In the genomic region with DNA sequence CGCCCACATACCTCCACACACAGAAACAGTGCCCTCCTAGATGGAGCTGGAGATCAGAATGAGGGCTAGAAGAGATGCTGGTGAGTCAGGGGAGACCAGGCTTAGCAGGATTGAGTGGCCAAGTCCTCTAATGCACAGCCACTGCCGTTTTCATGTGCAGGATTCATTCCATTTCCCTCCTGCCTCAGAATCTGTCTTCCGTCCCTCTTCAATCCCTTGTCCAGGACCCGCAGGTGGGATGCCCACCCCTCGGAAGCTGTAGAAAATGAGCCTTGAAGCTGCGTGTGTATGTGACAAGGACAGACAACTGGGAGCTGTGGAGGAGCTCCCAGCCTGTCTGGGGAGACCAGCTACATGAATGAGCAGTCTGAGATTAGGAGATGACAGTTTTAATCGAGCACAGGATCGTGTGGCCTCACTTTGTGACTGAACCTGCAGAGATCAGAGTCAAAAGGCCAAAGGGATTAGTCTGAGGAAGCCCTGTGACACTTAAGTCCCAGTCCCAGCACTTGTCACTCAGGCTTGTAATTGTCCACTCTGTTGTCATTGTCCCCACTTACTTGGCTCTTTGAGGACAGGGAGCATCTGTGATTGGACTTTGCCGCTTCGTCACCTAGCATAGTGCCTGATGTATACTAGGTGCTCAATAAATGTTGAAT, we compare ENCODE assay signal across 26 cellular contexts. TPM values are rescaled to one million over a fixed set of nuclear protein-coding genes. Genes with fewer than 3 reads are reported as not detected.
"Had no signal": no experiment of that assay in that cellular context is flagged by ENCODE, and none has a peak within 500 bp of the region (broad histone marks: within the 10 kb centered on the region; RNA-seq: fewer than 3 reads in every experiment).

No MANE protein-coding gene starts in this region.

- H3K36me3 Mint-ChIP-seq: naive B cell had no signal

- FAIRE-seq: colon, endothelial cell of umbilical vein, urothelium cell line had no signal

- ATAC-seq: sciatic nerve had no signal

- H3K9me3 ChIP-seq: neutrophil, spleen, stomach had no signal

- H3K27ac ChIP-seq: hepatocyte, neutrophil, spleen, stomach had no signal

- H3K27ac Mint-ChIP-seq: endodermal cell, nephron had no signal

- H3K79me2 ChIP-seq: hepatocyte had no signal

- H3K4me3 Mint-ChIP-seq: naive B cell had no signal

- H2AFZ ChIP-seq: hepatocyte had no signal

- H3K4me2 ChIP-seq: hepatocyte had no signal

- H3K9me3 Mint-ChIP-seq: endodermal cell, naive B cell, nephron had no signal

- H3K36me3 ChIP-seq: neutrophil, spleen, stomach had no signal

- DNase-seq: dermis blood vessel endothelial cell; effector CD4-positive, alpha-beta T cell; endodermal cell; foreskin melanocyte; head of caudate nucleus; kidney glomerular epithelial cell; mesendoderm; naive B cell; spleen; stimulated activated CD4-positive, alpha-beta T cell treated with anti-CD3 and anti-CD28 coated beads, Interleukin-15, amount 100 ng/mL, for 24 hours; stimulated activated CD4-positive, alpha-beta T cell treated with anti-CD3 and anti-CD28 coated beads, Interleukin-1b, Interleukin-23, amount 100 ng/mL, for 48 hours; stimulated activated CD4-positive, alpha-beta T cell treated with anti-CD3 and anti-CD28 coated beads, Interleukin-4, amount 100 ng/mL, for 24 hours; stimulated activated naive CD4-positive, alpha-beta T cell; stomach; substantia nigra; trophoblast cell had no signal

- H3K4me3 ChIP-seq: hepatocyte, spleen, stomach had no signal

RNA-seq across cellular contexts. Expression of gene LGR6, which starts 22.0 kb away (rescaled TPM):
- total RNA-seq: dermis blood vessel endothelial cell, endothelial cell of umbilical vein, lung microvascular endothelial cell, osteoblast, pulmonary artery endothelial cell had no signal
- polyA plus RNA-seq: endothelial cell of umbilical vein had no signal

RNA-seq across cellular contexts. Expression of gene PTPN7, which starts 55.2 kb away (rescaled TPM):
- total RNA-seq: endodermal cell, hepatocyte, lung microvascular endothelial cell, osteoblast had no signal
